Comparison of ENCODE assay signal across 15 cellular contexts in genomic region chr9:135933114-135933513, GRCh38. TPM values are rescaled to one million over a fixed set of nuclear protein-coding genes. Genes with fewer than 3 reads are reported as not detected.
DNase-seq lines count a peak whose midpoint lies in the region; ATAC-seq and TF ChIP-seq lines count a peak whose summit lies in the region.
"Had no signal": no experiment of that assay in that cellular context is flagged by ENCODE, and none has a peak within 500 bp of the region (broad histone marks: within the 10 kb centered on the region; RNA-seq: fewer than 3 reads in every experiment).

No MANE protein-coding gene starts in this region.

- H3K4me3 ChIP-seq in Panc1 (ENCODE audit: low read depth in 2 of 2, low read length in 2 of 2) (no peak overlapping the region), gastrocnemius medialis (no peak overlapping the region)
- H3K4me3 ChIP-seq: HAP-1 had no signal

- CTCF ChIA-PET in Panc1 (lab: Charles Lee) = no interaction called here

- no peak overlapping the region for H3K27ac Mint-ChIP-seq in endothelial cell (ENCODE audit: unreplicated experiment)
- H3K27ac Mint-ChIP-seq: CD4-positive, CD25-positive, alpha-beta regulatory T cell had no signal

- ATAC-seq in Panc1 = no peak
- peak; percentile 68 to 72 for ATAC-seq in gastrocnemius medialis
- no peak for ATAC-seq in HG02840 (IDR thresholded peaks at IDR 0.05; ENCODE audit: low FRiP score, unreplicated experiment)

- H3K4me1 ChIP-seq in Panc1 (ENCODE audit: control insufficient read depth, insufficient read depth, low read length) (no peaks in the 10 kb centered on the region), gastrocnemius medialis (peaks cover 22 to 38% of the 10 kb centered on the region in 2 donors)
- H3K4me1 ChIP-seq: BE2C, HAP-1 had no signal

- H3K9me3 ChIP-seq in Panc1 (ENCODE audit: control insufficient read depth, insufficient read depth, low read depth, low read length) (no peaks in the 10 kb centered on the region), gastrocnemius medialis (no peaks in the 10 kb centered on the region)
- H3K9me3 ChIP-seq: BE2C, HAP-1 had no signal

- H3K36me3 ChIP-seq in Panc1 (ENCODE audit: control insufficient read depth, insufficient read depth, low read length) = no peaks in the 10 kb centered on the region; the same call in 1 of the 2 replicates
- H3K36me3 ChIP-seq in gastrocnemius medialis = peaks cover 0 to 64% of the 10 kb centered on the region in 2 donors

- BruUV-seq in Panc1 (replicated peaks; lab: Mats Ljungman, UMichigan) = TSS peak; percentile 78

- H3K4me3 Mint-ChIP-seq in endothelial cell (ENCODE audit: unreplicated experiment) = no peak overlapping the region
- H3K4me3 Mint-ChIP-seq: CD4-positive, CD25-positive, alpha-beta regulatory T cell; CD8-positive, alpha-beta memory T cell had no signal

- peak; percentile 20 for TF ChIP-seq POLR2A in erythroblast (IDR thresholded peaks at IDR 0.05; ENCODE audit: low read length)
- TF ChIP-seq POLR2A in gastrocnemius medialis (IDR thresholded peaks at IDR 0.05) = peak; percentile 44 to 63

- in situ Hi-C loops in Panc1 (cut with HindIII; ENCODE audit: low pct_unique_long_range_greater_than_20kb, low sequenced_read_pairs) = no loop called here
- in situ Hi-C loops in gastrocnemius medialis (cut with MboI; ENCODE audit: low sequenced_read_pairs in 4 of 4) = no loop called here

- no peaks in the 10 kb centered on the region for H3K4me1 Mint-ChIP-seq in endothelial cell (ENCODE audit: unreplicated experiment)

- DNase-seq in Panc1 (ENCODE audit: low read depth, low spot score) (no peak), erythroblast (lab: John Stamatoyannopoulos, UW) (no peak), gastrocnemius medialis (no peak), endothelial cell (ENCODE audit: low spot score) (no peak)
- DNase-seq in stimulated activated CD8-positive, alpha-beta memory T cell treated with anti-CD3 and anti-CD28 coated beads, Interleukin-4, amount 100 ng/mL, for 48 hours = no peak
- DNase-seq: ACHN; BE2C; C1 segment of cervical spinal cord; CD4-positive, CD25-positive, alpha-beta regulatory T cell; COR-L47; IMR-90 had no signal

- H3K27me3 Mint-ChIP-seq in endothelial cell (ENCODE audit: unreplicated experiment) = peaks cover under 1% of the 10 kb centered on the region
- H3K27me3 Mint-ChIP-seq: CD4-positive, CD25-positive, alpha-beta regulatory T cell; CD8-positive, alpha-beta memory T cell had no signal

- TF ChIP-seq CTCF in Panc1 (IDR thresholded peaks at IDR 0.05) (no peak), gastrocnemius medialis (IDR thresholded peaks at IDR 0.05 in 4 of 5, conservative IDR thresholded peaks at IDR 0.05 in 1 of 5) (no peak), endothelial cell (IDR thresholded peaks at IDR 0.05; ENCODE audit: unreplicated experiment) (no peak)

- H3K36me3 Mint-ChIP-seq in endothelial cell (ENCODE audit: low read depth, unreplicated experiment) = peaks cover 31% of the 10 kb centered on the region

- intact Hi-C loops in Panc1 (cut with micrococcal nuclease; ENCODE audit: unreplicated experiment) = no loop called here
- intact Hi-C loops in gastrocnemius medialis (cut with DNase I; ENCODE audit: low total_unique reads) = no loop called here

- H3K9me3 Mint-ChIP-seq in endothelial cell (ENCODE audit: unreplicated experiment) = no peaks in the 10 kb centered on the region
- H3K9me3 Mint-ChIP-seq: CD4-positive, CD25-positive, alpha-beta regulatory T cell; CD8-positive, alpha-beta memory T cell had no signal

- H3K27ac ChIP-seq in Panc1 (ENCODE audit: low read length) (no peak overlapping the region), gastrocnemius medialis (peak overlapping the region; percentile 85 to 99 (median 96))
- H3K27ac ChIP-seq: HL-60 had no signal

- H3K27me3 ChIP-seq in Panc1 (ENCODE audit: control insufficient read depth, insufficient read depth, low read length) (no peaks in the 10 kb centered on the region), gastrocnemius medialis (no peaks in the 10 kb centered on the region)
- H3K27me3 ChIP-seq: BE2C had no signal

- POLR2A ChIA-PET in Panc1 (lab: Charles Lee) = no interaction called here

RNA-seq across cellular contexts. Expression of gene CAMSAP1, which starts 25.8 kb away (rescaled TPM):
- total RNA-seq in Panc1 (2021; ENCODE audit: unreplicated experiment) (24.8 TPM), gastrocnemius medialis (10 to 100 TPM; 54.8 to 94.9 (median 82.9) TPM), endothelial cell (ENCODE audit: unreplicated experiment) (44.7 TPM)
- 21.4 TPM for polyA plus RNA-seq in Panc1 (2012; ENCODE audit: insufficient read length)

RNA-seq across cellular contexts. Expression of gene UBAC1, which starts 28.1 kb away (rescaled TPM):
- total RNA-seq in Panc1 (2021; ENCODE audit: unreplicated experiment) (38.0 TPM), gastrocnemius medialis (100 to 1,000 TPM; 218 to 263 (median 248) TPM), endothelial cell (ENCODE audit: unreplicated experiment) (46.8 TPM)
- 36.0 TPM for polyA plus RNA-seq in Panc1 (2012; ENCODE audit: insufficient read length)

Comparison
In these comparisons a context has a peak if more than half of its experiments do, and no peak if none do; other contexts are left out.
1. ATAC-seq: peak in gastrocnemius medialis (2 of 2); none in Panc1 (single experiment) and HG02840 (single experiment).